ENCODE assay signal across 21 cellular contexts in genomic region chr3:136675150-136675858, GRCh38.
"Had no signal": no experiment of that assay in that cellular context is flagged by ENCODE, and none has a peak within 500 bp of the region (broad histone marks: within the 10 kb centered on the region; RNA-seq: fewer than 3 reads in every experiment).

No MANE protein-coding gene starts in this region.

- DNase-seq: activated CD4-positive, alpha-beta memory T cell treated with anti-CD3 and anti-CD28 coated beads for 36 hours; activated CD4-positive, alpha-beta T cell treated with anti-CD3 and anti-CD28 coated beads for 4 hours; activated CD4-positive, CD25-positive, alpha-beta regulatory T cell; activated effector memory CD4-positive, alpha-beta T cell treated with Interleukin-2 at 50 U/mL for 16 hours; activated naive CD4-positive, alpha-beta T cell treated with anti-CD3 and anti-CD28 coated beads for 36 hours; activated naive CD8-positive, alpha-beta T cell treated with anti-CD3 and anti-CD28 coated beads, Interleukin-2, amount 50 U/mL, for 24 hours; activated T-cell treated with anti-CD3 and anti-CD28 coated beads, Interleukin-2, amount 50 U/mL, for 72 hours; cerebellar nuclear complex; heart left ventricle; islet precursor cell; left cardiac atrium; mesenchymal stem cell; mucosa of descending colon; posterior cingulate gyrus; sigmoid colon; stimulated activated CD4-positive, alpha-beta T cell treated with anti-CD3 and anti-CD28 coated beads, Interleukin-15, amount 100 ng/mL, for 24 hours; T1000; transverse colon had no signal

- H3K4me2 ChIP-seq: smooth muscle cell had no signal

- H3K9me3 Mint-ChIP-seq: activated CD4-positive, alpha-beta memory T cell treated with anti-CD3 and anti-CD28 coated beads for 36 hours; activated naive CD4-positive, alpha-beta T cell treated with anti-CD3 and anti-CD28 coated beads for 36 hours; activated naive CD8-positive, alpha-beta T cell treated with anti-CD3 and anti-CD28 coated beads, Interleukin-2, amount 50 U/mL, for 24 hours; activated T-cell treated with anti-CD3 and anti-CD28 coated beads, Interleukin-2, amount 50 U/mL, for 72 hours; neural crest cell; stimulated activated memory B cell treated with anti-CD40 and anti-IgM and Interleukin-4, amounts not matched to agents 10 μg/mL and 1 μg/mL and 100 μg/mL, for 72 hours had no signal

- H3K4me3 Mint-ChIP-seq: activated CD4-positive, alpha-beta memory T cell treated with anti-CD3 and anti-CD28 coated beads for 36 hours; activated naive CD4-positive, alpha-beta T cell treated with anti-CD3 and anti-CD28 coated beads for 36 hours; activated naive CD8-positive, alpha-beta T cell treated with anti-CD3 and anti-CD28 coated beads, Interleukin-2, amount 50 U/mL, for 24 hours; activated T-cell treated with anti-CD3 and anti-CD28 coated beads, Interleukin-2, amount 50 U/mL, for 72 hours; neural crest cell; stimulated activated memory B cell treated with anti-CD40 and anti-IgM and Interleukin-4, amounts not matched to agents 10 μg/mL and 1 μg/mL and 100 μg/mL, for 72 hours had no signal

- H3K4me1 Mint-ChIP-seq: neural crest cell had no signal

- H3K4me3 ChIP-seq: heart left ventricle, mucosa of descending colon, sigmoid colon, smooth muscle cell, transverse colon had no signal

- H3K36me3 ChIP-seq: sigmoid colon, transverse colon had no signal

- H3K27ac ChIP-seq: heart left ventricle, sigmoid colon, transverse colon had no signal

- H3K27me3 ChIP-seq: heart left ventricle, sigmoid colon, transverse colon had no signal

- H3K27me3 Mint-ChIP-seq: activated CD4-positive, alpha-beta memory T cell treated with anti-CD3 and anti-CD28 coated beads for 36 hours; activated naive CD8-positive, alpha-beta T cell treated with anti-CD3 and anti-CD28 coated beads, Interleukin-2, amount 50 U/mL, for 24 hours; stimulated activated memory B cell treated with anti-CD40 and anti-IgM and Interleukin-4, amounts not matched to agents 10 μg/mL and 1 μg/mL and 100 μg/mL, for 72 hours had no signal

- ATAC-seq: activated naive CD8-positive, alpha-beta T cell treated with anti-CD3 and anti-CD28 coated beads, Interleukin-2, amount 50 U/mL, for 24 hours; activated T-cell treated with anti-CD3 and anti-CD28 coated beads, Interleukin-2, amount 50 U/mL, for 72 hours; heart left ventricle; left cardiac atrium; mucosa of descending colon; stimulated activated memory B cell treated with anti-CD40 and anti-IgM and Interleukin-4, amounts not matched to agents 10 μg/mL and 1 μg/mL and 100 μg/mL, for 72 hours had no signal

- H3K9me3 ChIP-seq: heart left ventricle, mucosa of descending colon, sigmoid colon, transverse colon had no signal

- H3K27ac Mint-ChIP-seq: activated CD4-positive, alpha-beta memory T cell treated with anti-CD3 and anti-CD28 coated beads for 36 hours; activated naive CD4-positive, alpha-beta T cell treated with anti-CD3 and anti-CD28 coated beads for 36 hours; activated naive CD8-positive, alpha-beta T cell treated with anti-CD3 and anti-CD28 coated beads, Interleukin-2, amount 50 U/mL, for 24 hours; activated T-cell treated with anti-CD3 and anti-CD28 coated beads, Interleukin-2, amount 50 U/mL, for 72 hours; stimulated activated memory B cell treated with anti-CD40 and anti-IgM and Interleukin-4, amounts not matched to agents 10 μg/mL and 1 μg/mL and 100 μg/mL, for 72 hours had no signal
